Comparison of ENCODE assay signal across 1 cellular context in the genomic region with DNA sequence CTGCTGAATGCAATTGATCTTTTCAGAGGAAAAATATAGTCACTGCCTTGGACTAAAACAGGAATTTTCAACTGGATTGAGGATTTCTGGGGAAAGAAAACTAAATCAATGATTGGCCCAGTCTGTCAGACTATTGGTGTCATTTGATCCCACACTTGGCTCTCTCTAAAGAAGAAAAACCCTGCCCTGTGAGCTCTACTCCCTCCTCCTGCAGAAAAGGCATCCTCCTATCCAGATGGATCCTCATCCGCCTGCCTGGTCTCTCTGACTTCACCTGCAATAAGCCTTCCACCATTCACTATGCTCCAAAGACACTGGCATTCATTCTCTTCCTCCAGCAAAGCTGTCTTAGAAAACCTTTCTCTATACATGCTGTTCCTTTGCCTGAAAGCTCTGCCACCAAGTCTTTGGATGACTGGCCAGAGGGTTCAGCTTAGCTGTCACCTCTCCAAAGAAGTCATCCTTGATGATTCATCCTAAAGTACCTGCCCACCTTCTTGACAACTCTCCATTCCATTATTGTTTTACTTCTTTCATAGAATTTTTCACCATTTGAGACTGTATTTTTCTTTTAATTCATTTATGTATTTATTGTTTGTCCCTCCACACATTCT.
TF ChIP-seq lines count a peak whose summit lies in the region.

No MANE protein-coding gene starts in this region.

TF ChIP-seq in GM23338, 12 proteins besides CTCF, POLR2A, EP300 and RAD21 (continued from another document):
- TF ChIP-seq EZH2phosphoT487 (IDR thresholded peaks at IDR 0.05; ENCODE audit: unreplicated experiment), result no peak
